10 cellular contexts compared by ENCODE assay signal in genomic region chr13:80030491-80030890, GRCh38.
DNase-seq lines count a peak whose midpoint lies in the region; ATAC-seq and TF ChIP-seq lines count a peak whose summit lies in the region.
"Had no signal": no experiment of that assay in that cellular context is flagged by ENCODE, and none has a peak within 500 bp of the region (broad histone marks: within the 10 kb centered on the region; RNA-seq: fewer than 3 reads in every experiment).

No MANE protein-coding gene starts in this region.

- no peaks in the 10 kb centered on the region for H3K4me1 ChIP-seq in breast epithelium
- H3K4me1 ChIP-seq in upper lobe of right lung: peaks cover 4% of the 10 kb centered on the region

- peak; percentile 84 for DNase-seq in MCF 10A (ENCODE audit: unreplicated experiment)
- no peak for DNase-seq in breast epithelium (ENCODE audit: low spot score in 2 of 2)
- peak; percentile 16 for DNase-seq in NOMO-1 treated with DMSO at 0.1 percent for 48 hours (lab: John Stamatoyannopoulos, UW; ENCODE audit: unreplicated experiment)
- DNase-seq in fibroblast of villous mesenchyme (ENCODE audit: low read depth): no peak
- peak; percentile 69 for DNase-seq in upper lobe of right lung
- no peak for DNase-seq in NCI-H1417 treated with DMSO at 0.1 percent for 48 hours (lab: John Stamatoyannopoulos, UW)
- no peak for DNase-seq in NCI-H2029 (lab: John Stamatoyannopoulos, UW)
- no peak for DNase-seq in stimulated activated CD8-positive, alpha-beta memory T cell treated with anti-CD3 and anti-CD28 coated beads, Interleukin-4, amount 100 ng/mL, for 48 hours

- H3K4me1 Mint-ChIP-seq in MCF 10A (ENCODE audit: insufficient read depth, unreplicated experiment): peaks cover 5% of the 10 kb centered on the region

- no peak overlapping the region for H3K4me3 Mint-ChIP-seq in MCF 10A (ENCODE audit: unreplicated experiment)
- H3K4me3 Mint-ChIP-seq: stimulated activated naive CD8-positive, alpha-beta T cell treated with anti-CD3 and anti-CD28 coated beads, Interleukin-15, Interleukin-2, amounts not matched to agents 100 ng/mL and 50 ng/mL, for 24 hours had no signal

- H3K36me3 ChIP-seq in breast epithelium: peaks cover 3% of the 10 kb centered on the region
- no peaks in the 10 kb centered on the region for H3K36me3 ChIP-seq in upper lobe of right lung

- TF ChIP-seq POLR2A in breast epithelium (IDR thresholded peaks at IDR 0.05): no peak

- H3K4me3 ChIP-seq in breast epithelium (no peak overlapping the region), fibroblast of villous mesenchyme (ENCODE audit: low read depth, low read length) (no peak overlapping the region), upper lobe of right lung (no peak overlapping the region)
- H3K4me3 ChIP-seq: SK-N-MC had no signal

- no peaks in the 10 kb centered on the region for H3K27me3 ChIP-seq in breast epithelium
- no peaks in the 10 kb centered on the region for H3K27me3 ChIP-seq in upper lobe of right lung

- no peaks in the 10 kb centered on the region for H3K9me3 Mint-ChIP-seq in MCF 10A (ENCODE audit: unreplicated experiment)
- H3K9me3 Mint-ChIP-seq: stimulated activated naive CD8-positive, alpha-beta T cell treated with anti-CD3 and anti-CD28 coated beads, Interleukin-15, Interleukin-2, amounts not matched to agents 100 ng/mL and 50 ng/mL, for 24 hours had no signal

- no peak overlapping the region for H3K27ac Mint-ChIP-seq in MCF 10A (ENCODE audit: low read depth, unreplicated experiment)
- H3K27ac Mint-ChIP-seq: stimulated activated naive CD8-positive, alpha-beta T cell treated with anti-CD3 and anti-CD28 coated beads, Interleukin-15, Interleukin-2, amounts not matched to agents 100 ng/mL and 50 ng/mL, for 24 hours had no signal

- intact Hi-C loops in MCF 10A (cut with micrococcal nuclease) (loop anchor here (1.0 to 5.0 kb wide), 3 partner anchors 253 to 987 kb away; no protein-coding TSS in a partner anchor), breast epithelium (cut with DNase I; ENCODE audit: low total_unique reads) (no loop called here), upper lobe of right lung (cut with DNase I) (no loop called here)

- H3K27ac ChIP-seq in breast epithelium (no peak overlapping the region), upper lobe of right lung (no peak overlapping the region)
- H3K27ac ChIP-seq: SK-N-MC had no signal

- no peaks in the 10 kb centered on the region for H3K27me3 Mint-ChIP-seq in MCF 10A (ENCODE audit: insufficient read depth, unreplicated experiment)
- H3K27me3 Mint-ChIP-seq: stimulated activated naive CD8-positive, alpha-beta T cell treated with anti-CD3 and anti-CD28 coated beads, Interleukin-15, Interleukin-2, amounts not matched to agents 100 ng/mL and 50 ng/mL, for 24 hours had no signal

- ATAC-seq in upper lobe of right lung: peak; percentile 98

- no peaks in the 10 kb centered on the region for H3K36me3 Mint-ChIP-seq in MCF 10A (ENCODE audit: insufficient read depth, unreplicated experiment)

- TF ChIP-seq CTCF in MCF 10A (IDR thresholded peaks at IDR 0.05; ENCODE audit: unreplicated experiment): peak; percentile 63
- no peak for TF ChIP-seq CTCF in breast epithelium (IDR thresholded peaks at IDR 0.05)
- TF ChIP-seq CTCF in fibroblast of villous mesenchyme (IDR thresholded peaks at IDR 0.05; ENCODE audit: insufficient read depth, low read depth, low read length): peak; percentile 25
- TF ChIP-seq CTCF in upper lobe of right lung (IDR thresholded peaks at IDR 0.05): peak; percentile 39

- POLR2A ChIA-PET in MCF 10A (lab: Yijun Ruan, JAX): interaction anchor here (0.8 kb wide), 1 partner anchor 309 kb away, joined by 3 read pairs; no protein-coding TSS in a partner anchor

- H3K9me3 ChIP-seq in breast epithelium: no peaks in the 10 kb centered on the region
- H3K9me3 ChIP-seq in upper lobe of right lung: no peaks in the 10 kb centered on the region

- CTCF ChIA-PET in MCF 10A (lab: Yijun Ruan, JAX): interaction anchor here (0.5 to 0.9 kb wide), 7 partner anchors 8 to 985 kb away, joined by 3 to 7 read pairs (median 4); no protein-coding TSS in a partner anchor

- BruUV-seq in MCF 10A (replicated peaks; lab: Mats Ljungman, UMichigan): no TSS peak

Comparison
In these comparisons a context has a peak if more than half of its experiments do, and no peak if none do; other contexts are left out.
1. DNase-seq: peak in MCF 10A (single experiment), NOMO-1 treated with DMSO at 0.1 percent for 48 hours (single experiment) and upper lobe of right lung (single experiment); none in breast epithelium (0 of 2), fibroblast of villous mesenchyme (single experiment), NCI-H1417 treated with DMSO at 0.1 percent for 48 hours (single experiment), NCI-H2029 (single experiment) and stimulated activated CD8-positive, alpha-beta memory T cell treated with anti-CD3 and anti-CD28 coated beads, Interleukin-4, amount 100 ng/mL, for 48 hours (single experiment).
2. CTCF ChIP-seq: peak in MCF 10A (single experiment), fibroblast of villous mesenchyme (single experiment) and upper lobe of right lung (single experiment); none in breast epithelium (0 of 3).